ENCODE assay signal across 8 cellular contexts in genomic region chr17:40098846-40099626, GRCh38. TPM values are rescaled to one million over a fixed set of nuclear protein-coding genes. Genes with fewer than 3 reads are reported as not detected.
DNase-seq lines count a peak whose midpoint lies in the region; ATAC-seq and TF ChIP-seq lines count a peak whose summit lies in the region.

No MANE protein-coding gene starts in this region.

- peak; percentile 41 for ATAC-seq in GM18870 (IDR thresholded peaks at IDR 0.05; ENCODE audit: unreplicated experiment)
- ATAC-seq in HG03175 (IDR thresholded peaks at IDR 0.05; ENCODE audit: unreplicated experiment) = peak; percentile 69
- peak; percentile 64 for ATAC-seq in activated B cell treated with CpG ODN at 0.5 μM for 24 hours (ENCODE audit: low read depth)

- no peaks in the 10 kb centered on the region for H3K27me3 Mint-ChIP-seq in activated B cell treated with CpG ODN at 0.5 μM for 24 hours

- no peaks in the 10 kb centered on the region for H3K27me3 ChIP-seq in ACC112 (ENCODE audit: insufficient read depth, low read length)

- H3K36me3 ChIP-seq in ACC112 (ENCODE audit: insufficient read depth, low read length) = peaks cover 8% of the 10 kb centered on the region; the same call in 1 of the 2 replicates

- TF ChIP-seq CTCF in activated B cell treated with CpG ODN at 0.5 μM for 24 hours (IDR thresholded peaks at IDR 0.05) (no peak), cardiac fibroblast (IDR thresholded peaks at IDR 0.05; ENCODE audit: low read depth, low read length) (no peak)

- POLR2A ChIA-PET in activated B cell treated with CpG ODN at 0.5 μM for 24 hours (lab: Charles Lee) = interaction anchor here (0.5 to 7.8 kb wide), 25 partner anchors 8 to 1868 kb away, joined by 3 to 113 read pairs (median 4); partner anchors contain the start of genes CASC3, CNP, MED24 and MSL1

- H3K79me2 ChIP-seq in ACC112 (ENCODE audit: control insufficient read depth, insufficient read depth, low read length, unreplicated experiment) = peaks cover 11% of the 10 kb centered on the region

- H3K9me3 Mint-ChIP-seq in activated B cell treated with CpG ODN at 0.5 μM for 24 hours = no peaks in the 10 kb centered on the region

- peak overlapping the region; percentile 92 for H3K27ac ChIP-seq in ACC112 (ENCODE audit: low read depth, low read length)

- peak overlapping the region; percentile 90 for H3K27ac Mint-ChIP-seq in activated B cell treated with CpG ODN at 0.5 μM for 24 hours

- no peak overlapping the region for H2AFZ ChIP-seq in ACC112 (ENCODE audit: low read length, unreplicated experiment)

- intact Hi-C loops in activated B cell treated with CpG ODN at 0.5 μM for 24 hours (cut with micrococcal nuclease) = loop anchor here (1.0 to 5.0 kb wide), 7 partner anchors 12 to 1247 kb away; partner anchors contain the start of genes CASC3, CDC6, CDK12 and RPL23

- H3K36me3 Mint-ChIP-seq in activated B cell treated with CpG ODN at 0.5 μM for 24 hours (ENCODE audit: low read depth) = peaks cover 25% of the 10 kb centered on the region

- peaks cover 70% of the 10 kb centered on the region for H3K4me1 Mint-ChIP-seq in activated B cell treated with CpG ODN at 0.5 μM for 24 hours

- H3K4me3 Mint-ChIP-seq in activated B cell treated with CpG ODN at 0.5 μM for 24 hours = peak overlapping the region; percentile 91

- CTCF ChIA-PET in activated B cell treated with CpG ODN at 0.5 μM for 24 hours (lab: Charles Lee) = interaction anchor here (1.1 to 9.1 kb wide), 5 partner anchors 13 to 70 kb away, joined by 4 to 79 read pairs (median 9); no protein-coding TSS in a partner anchor

- H3K4me1 ChIP-seq in ACC112 (ENCODE audit: control insufficient read depth, insufficient read depth, low read length, unreplicated experiment) = peaks cover 41% of the 10 kb centered on the region

- H3K4me3 ChIP-seq in ACC112 (ENCODE audit: low read depth, low read length) = peak overlapping the region; percentile 93
- peak overlapping the region; percentile 64 to 87 for H3K4me3 ChIP-seq in cardiac fibroblast (replicated peaks in 1 of 2; ENCODE audit: low read depth in 2 of 2, low read length in 2 of 2)

- DNase-seq in NCI-H2227 treated with DMSO at 0.1 percent for 48 hours (lab: John Stamatoyannopoulos, UW) (peak; percentile 81), activated B cell treated with CpG ODN at 0.5 μM for 24 hours (peak; percentile 95), cardiac fibroblast (ENCODE audit: low read depth in 2 of 2) (peak; percentile 100), inferior parietal cortex (ENCODE audit: extremely low spot score) (peak; percentile 95), smooth muscle cell of the brain vasculature (ENCODE audit: low read depth, low spot score) (peak; percentile 87)

RNA-seq across cellular contexts. Expression of gene NR1D1, which starts 1.4 kb away (rescaled TPM):
- total RNA-seq in activated B cell treated with CpG ODN at 0.5 μM for 24 hours = 5.5 and 6.1 TPM in 2 replicates

RNA-seq across cellular contexts. Expression of gene MSL1, which starts 22.7 kb away (rescaled TPM):
- total RNA-seq in activated B cell treated with CpG ODN at 0.5 μM for 24 hours = 84.5 and 101 TPM in 2 replicates

RNA-seq across cellular contexts. Expression of gene THRA, which starts 36.3 kb away (rescaled TPM):
- 5.4 and 5.9 TPM in 2 replicates for total RNA-seq in activated B cell treated with CpG ODN at 0.5 μM for 24 hours

RNA-seq across cellular contexts. Expression of gene CASC3, which starts 41.3 kb away (rescaled TPM):
- total RNA-seq in activated B cell treated with CpG ODN at 0.5 μM for 24 hours = 110 and 119 TPM in 2 replicates

RNA-seq across cellular contexts. Expression of gene MED24, which starts 44.8 kb away (rescaled TPM):
- total RNA-seq in activated B cell treated with CpG ODN at 0.5 μM for 24 hours = 110 and 127 TPM in 2 replicates

Comparison
In these comparisons a context has a peak if more than half of its experiments do, and no peak if none do; other contexts are left out.
1. Peak in every context shown above with its lines: DNase-seq, ATAC-seq, H3K4me3 ChIP-seq and H3K27ac ChIP-seq.